ENCODE assay signal across 1 cellular context in genomic region chr3:156674911-156675743, GRCh38.
TF ChIP-seq lines count a peak whose summit lies in the region.

No MANE protein-coding gene starts in this region.

TF ChIP-seq in K562, 482 proteins besides CTCF, POLR2A, EP300 and RAD21 (continued from another document and continues in another):
- TF ChIP-seq TRIM25 (IDR thresholded peaks at IDR 0.05; ENCODE audit: borderline replicate concordance) (no peak), MIER1 (IDR thresholded peaks at IDR 0.05; ENCODE audit: low read depth) (no peak), ZEB2 (IDR thresholded peaks at IDR 0.05) (no peak), CBX5 (IDR thresholded peaks at IDR 0.05; ENCODE audit: borderline replicate concordance, low read depth) (no peak), SMAD3 (CRISPR knock-in tag; conservative IDR thresholded peaks at IDR 0.05) (no peak), XRCC4 (IDR thresholded peaks at IDR 0.05; ENCODE audit: extremely low read depth, insufficient read depth, insufficient read length) (no peak), ZNF583 (CRISPR knock-in tag; IDR thresholded peaks at IDR 0.05) (no peak), ZNF134 (CRISPR knock-in tag; conservative IDR thresholded peaks at IDR 0.05) (no peak), MYBL2 (IDR thresholded peaks at IDR 0.05; ENCODE audit: low read depth) (no peak), MYBL2 (CRISPR knock-in tag; IDR thresholded peaks at IDR 0.05; ENCODE audit: borderline replicate concordance) (no peak), HNRNPH1 (optimal IDR thresholded peaks at IDR 0.05; ENCODE audit: low read depth, low read length) (no peak), NBN (IDR thresholded peaks at IDR 0.05; ENCODE audit: low read depth) (no peak), CBX1 (IDR thresholded peaks at IDR 0.05; ENCODE audit: low read depth) (peak; percentile 99), SIN3A (IDR thresholded peaks at IDR 0.05; ENCODE audit: borderline replicate concordance in 2 of 2, control insufficient read depth in 1 of 2, low read depth in 2 of 2, low read length in 2 of 2) (peak in 1 of 2 experiments; percentile 24; a peak in 1 of 4 replicates), MAFG (tag; conservative IDR thresholded peaks at IDR 0.05) (no peak), TCFL5 (CRISPR knock-in tag; conservative IDR thresholded peaks at IDR 0.05) (no peak), DEAF1 (CRISPR knock-in tag; IDR thresholded peaks at IDR 0.05) (no peak), SRSF1 (IDR thresholded peaks at IDR 0.05; ENCODE audit: low read depth, low read length) (no peak), MYC (IDR thresholded peaks at IDR 0.05; ENCODE audit: low read depth, low read length) (no peak), MYC (CRISPR knock-in tag; IDR thresholded peaks at IDR 0.05; ENCODE audit: borderline replicate concordance, low read depth) (peak; percentile 60; the same call in 1 of the 2 replicates), ZNF785 (CRISPR knock-in tag; IDR thresholded peaks at IDR 0.05) (no peak), U2AF1 (optimal IDR thresholded peaks at IDR 0.05; ENCODE audit: low read depth, low read length) (no peak), HNRNPLL (IDR thresholded peaks at IDR 0.05; ENCODE audit: low read depth, low read length, poor library complexity, severe bottlenecking) (peak; percentile 50), BCOR (IDR thresholded peaks at IDR 0.05) (peak; percentile 31; the same call in 1 of the 2 replicates), JUNB (CRISPR knock-in tag; conservative IDR thresholded peaks at IDR 0.05) (no peak), AFF1 (IDR thresholded peaks at IDR 0.05; ENCODE audit: low read depth in 1 of 2, partially characterized antibody in 2 of 2) (no peak), ZNF140 (CRISPR knock-in tag; IDR thresholded peaks at IDR 0.05) (no peak), UBTF (IDR thresholded peaks at IDR 0.05; ENCODE audit: borderline replicate concordance in 1 of 2, low read depth in 2 of 2, low read length in 2 of 2) (peak in 1 of 2 experiments; percentile 66; a peak in 2 of 4 replicates), PTTG1 (tag; IDR thresholded peaks at IDR 0.05; ENCODE audit: low read depth) (no peak), ADNP (tag; IDR thresholded peaks at IDR 0.05) (peak; percentile 99), MTA2 (IDR thresholded peaks at IDR 0.05; ENCODE audit: low read depth) (no peak), ZC3H8 (IDR thresholded peaks at IDR 0.05) (no peak), TAF1 (IDR thresholded peaks at IDR 0.05; ENCODE audit: control insufficient read depth, extremely low read depth, insufficient read depth, low read length, severe bottlenecking) (peak; percentile 23), MLX (CRISPR knock-in tag; conservative IDR thresholded peaks at IDR 0.05) (no peak), LARP7 (IDR thresholded peaks at IDR 0.05) (no peak), TFE3 (CRISPR knock-in tag; IDR thresholded peaks at IDR 0.05) (no peak), PHB (CRISPR knock-in tag; IDR thresholded peaks at IDR 0.05) (no peak), ZBTB7A (IDR thresholded peaks at IDR 0.05; ENCODE audit: borderline replicate concordance, control insufficient read depth, low read depth, low read length) (peak; percentile 76; the same call in 1 of the 2 replicates), MAFF (IDR thresholded peaks at IDR 0.05; ENCODE audit: low read length) (no peak)
- TF ChIP-seq, protein P1, sequence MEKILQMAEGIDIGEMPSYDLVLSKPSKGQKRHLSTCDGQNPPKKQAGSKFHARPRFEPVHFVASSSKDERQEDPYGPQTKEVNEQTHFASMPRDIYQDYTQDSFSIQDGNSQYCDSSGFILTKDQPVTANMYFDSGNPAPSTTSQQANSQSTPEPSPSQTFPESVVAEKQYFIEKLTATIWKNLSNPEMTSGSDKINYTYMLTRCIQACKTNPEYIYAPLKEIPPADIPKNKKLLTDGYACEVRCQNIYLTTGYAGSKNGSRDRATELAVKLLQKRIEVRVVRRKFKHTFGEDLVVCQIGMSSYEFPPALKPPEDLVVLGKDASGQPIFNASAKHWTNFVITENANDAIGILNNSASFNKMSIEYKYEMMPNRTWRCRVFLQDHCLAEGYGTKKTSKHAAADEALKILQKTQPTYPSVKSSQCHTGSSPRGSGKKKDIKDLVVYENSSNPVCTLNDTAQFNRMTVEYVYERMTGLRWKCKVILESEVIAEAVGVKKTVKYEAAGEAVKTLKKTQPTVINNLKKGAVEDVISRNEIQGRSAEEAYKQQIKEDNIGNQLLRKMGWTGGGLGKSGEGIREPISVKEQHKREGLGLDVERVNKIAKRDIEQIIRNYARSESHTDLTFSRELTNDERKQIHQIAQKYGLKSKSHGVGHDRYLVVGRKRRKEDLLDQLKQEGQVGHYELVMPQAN (IDR thresholded peaks at IDR 0.05; ENCODE audit: borderline replicate concordance) = peak; percentile 16; the same call in 1 of the 2 replicates
- TF ChIP-seq, protein P2, sequence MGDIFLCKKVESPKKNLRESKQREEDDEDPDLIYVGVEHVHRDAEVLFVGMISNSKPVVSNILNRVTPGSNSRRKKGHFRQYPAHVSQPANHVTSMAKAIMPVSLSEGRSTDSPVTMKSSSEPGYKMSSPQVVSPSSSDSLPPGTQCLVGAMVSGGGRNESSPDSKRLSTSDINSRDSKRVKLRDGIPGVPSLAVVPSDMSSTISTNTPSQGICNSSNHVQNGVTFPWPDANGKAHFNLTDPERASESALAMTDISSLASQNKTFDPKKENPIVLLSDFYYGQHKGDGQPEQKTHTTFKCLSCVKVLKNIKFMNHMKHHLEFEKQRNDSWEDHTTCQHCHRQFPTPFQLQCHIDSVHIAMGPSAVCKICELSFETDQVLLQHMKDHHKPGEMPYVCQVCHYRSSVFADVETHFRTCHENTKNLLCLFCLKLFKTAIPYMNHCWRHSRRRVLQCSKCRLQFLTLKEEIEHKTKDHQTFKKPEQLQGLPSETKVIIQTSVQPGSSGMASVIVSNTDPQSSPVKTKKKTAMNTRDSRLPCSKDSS (IDR thresholded peaks at IDR 0.05; ENCODE audit: low read depth, partially characterized antibody) = no peak
- TF ChIP-seq, protein P3, sequence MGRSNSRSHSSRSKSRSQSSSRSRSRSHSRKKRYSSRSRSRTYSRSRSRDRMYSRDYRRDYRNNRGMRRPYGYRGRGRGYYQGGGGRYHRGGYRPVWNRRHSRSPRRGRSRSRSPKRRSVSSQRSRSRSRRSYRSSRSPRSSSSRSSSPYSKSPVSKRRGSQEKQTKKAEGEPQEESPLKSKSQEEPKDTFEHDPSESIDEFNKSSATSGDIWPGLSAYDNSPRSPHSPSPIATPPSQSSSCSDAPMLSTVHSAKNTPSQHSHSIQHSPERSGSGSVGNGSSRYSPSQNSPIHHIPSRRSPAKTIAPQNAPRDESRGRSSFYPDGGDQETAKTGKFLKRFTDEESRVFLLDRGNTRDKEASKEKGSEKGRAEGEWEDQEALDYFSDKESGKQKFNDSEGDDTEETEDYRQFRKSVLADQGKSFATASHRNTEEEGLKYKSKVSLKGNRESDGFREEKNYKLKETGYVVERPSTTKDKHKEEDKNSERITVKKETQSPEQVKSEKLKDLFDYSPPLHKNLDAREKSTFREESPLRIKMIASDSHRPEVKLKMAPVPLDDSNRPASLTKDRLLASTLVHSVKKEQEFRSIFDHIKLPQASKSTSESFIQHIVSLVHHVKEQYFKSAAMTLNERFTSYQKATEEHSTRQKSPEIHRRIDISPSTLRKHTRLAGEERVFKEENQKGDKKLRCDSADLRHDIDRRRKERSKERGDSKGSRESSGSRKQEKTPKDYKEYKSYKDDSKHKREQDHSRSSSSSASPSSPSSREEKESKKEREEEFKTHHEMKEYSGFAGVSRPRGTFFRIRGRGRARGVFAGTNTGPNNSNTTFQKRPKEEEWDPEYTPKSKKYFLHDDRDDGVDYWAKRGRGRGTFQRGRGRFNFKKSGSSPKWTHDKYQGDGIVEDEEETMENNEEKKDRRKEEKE (IDR thresholded peaks at IDR 0.05; ENCODE audit: borderline replicate concordance in 1 of 2, control insufficient read depth in 1 of 2, low read depth in 2 of 2, low read length in 1 of 2) = no peak
